3 cellular contexts compared by ENCODE assay signal in the genomic region with DNA sequence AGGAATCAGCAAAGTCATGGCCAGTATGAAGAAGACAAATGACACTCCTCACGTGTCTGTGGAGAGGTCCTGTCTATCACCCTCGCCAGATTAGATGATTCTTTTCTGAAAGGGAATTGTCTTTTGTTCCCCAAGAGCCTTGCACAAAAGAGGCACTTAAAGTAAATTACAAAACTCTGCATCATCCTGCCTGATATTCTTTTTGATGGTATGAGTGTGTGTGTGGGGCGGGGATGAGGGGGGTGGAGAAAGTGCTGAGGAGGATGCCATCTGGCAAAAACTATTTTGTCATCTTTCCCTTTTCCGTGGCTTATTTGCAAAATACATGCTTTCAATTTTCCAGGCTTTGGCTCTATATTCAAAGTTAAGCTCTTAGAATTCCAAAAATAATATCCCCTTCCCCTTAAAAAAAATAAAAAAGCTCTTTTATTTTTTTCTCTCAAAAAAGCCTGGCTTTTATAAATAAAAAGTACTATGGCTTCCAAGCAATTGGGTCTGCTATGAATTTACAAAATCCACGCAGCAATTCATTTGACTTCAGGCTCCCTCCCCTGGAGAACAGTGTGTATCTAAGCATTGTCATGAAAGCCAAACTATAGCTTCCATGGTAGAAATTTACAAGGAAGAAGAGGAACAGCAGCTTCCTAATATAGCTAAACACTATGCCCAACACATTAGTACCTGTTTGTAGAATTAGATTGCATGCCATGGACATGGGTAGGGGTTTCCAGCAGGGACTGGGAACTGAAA.
TF ChIP-seq lines count a peak whose summit lies in the region.

No MANE protein-coding gene starts in this region.

TF ChIP-seq in SK-N-SH treated with all-trans-retinoic acid at 6 μM for 48 hours, 23 proteins besides CTCF, POLR2A, EP300 and RAD21:
- TF ChIP-seq ZFP30 (CRISPR knock-in tag; IDR thresholded peaks at IDR 0.05) (no peak), PPARA (CRISPR knock-in tag; IDR thresholded peaks at IDR 0.05; ENCODE audit: borderline replicate concordance) (no peak), TOX (CRISPR knock-in tag; IDR thresholded peaks at IDR 0.05; ENCODE audit: borderline replicate concordance) (no peak), OSR1 (CRISPR knock-in tag; IDR thresholded peaks at IDR 0.05) (no peak), SNAI2 (CRISPR knock-in tag; IDR thresholded peaks at IDR 0.05) (no peak), ZNF70 (CRISPR knock-in tag; IDR thresholded peaks at IDR 0.05) (no peak), TCF4 (CRISPR knock-in tag; IDR thresholded peaks at IDR 0.05; ENCODE audit: borderline replicate concordance) (no peak)
- TF ChIP-seq, protein P1, sequence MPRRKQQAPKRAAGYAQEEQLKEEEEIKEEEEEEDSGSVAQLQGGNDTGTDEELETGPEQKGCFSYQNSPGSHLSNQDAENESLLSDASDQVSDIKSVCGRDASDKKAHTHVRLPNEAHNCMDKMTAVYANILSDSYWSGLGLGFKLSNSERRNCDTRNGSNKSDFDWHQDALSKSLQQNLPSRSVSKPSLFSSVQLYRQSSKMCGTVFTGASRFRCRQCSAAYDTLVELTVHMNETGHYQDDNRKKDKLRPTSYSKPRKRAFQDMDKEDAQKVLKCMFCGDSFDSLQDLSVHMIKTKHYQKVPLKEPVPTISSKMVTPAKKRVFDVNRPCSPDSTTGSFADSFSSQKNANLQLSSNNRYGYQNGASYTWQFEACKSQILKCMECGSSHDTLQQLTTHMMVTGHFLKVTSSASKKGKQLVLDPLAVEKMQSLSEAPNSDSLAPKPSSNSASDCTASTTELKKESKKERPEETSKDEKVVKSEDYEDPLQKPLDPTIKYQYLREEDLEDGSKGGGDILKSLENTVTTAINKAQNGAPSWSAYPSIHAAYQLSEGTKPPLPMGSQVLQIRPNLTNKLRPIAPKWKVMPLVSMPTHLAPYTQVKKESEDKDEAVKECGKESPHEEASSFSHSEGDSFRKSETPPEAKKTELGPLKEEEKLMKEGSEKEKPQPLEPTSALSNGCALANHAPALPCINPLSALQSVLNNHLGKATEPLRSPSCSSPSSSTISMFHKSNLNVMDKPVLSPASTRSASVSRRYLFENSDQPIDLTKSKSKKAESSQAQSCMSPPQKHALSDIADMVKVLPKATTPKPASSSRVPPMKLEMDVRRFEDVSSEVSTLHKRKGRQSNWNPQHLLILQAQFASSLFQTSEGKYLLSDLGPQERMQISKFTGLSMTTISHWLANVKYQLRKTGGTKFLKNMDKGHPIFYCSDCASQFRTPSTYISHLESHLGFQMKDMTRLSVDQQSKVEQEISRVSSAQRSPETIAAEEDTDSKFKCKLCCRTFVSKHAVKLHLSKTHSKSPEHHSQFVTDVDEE (CRISPR knock-in tag; IDR thresholded peaks at IDR 0.05): no peak
- TF ChIP-seq, protein P2, sequence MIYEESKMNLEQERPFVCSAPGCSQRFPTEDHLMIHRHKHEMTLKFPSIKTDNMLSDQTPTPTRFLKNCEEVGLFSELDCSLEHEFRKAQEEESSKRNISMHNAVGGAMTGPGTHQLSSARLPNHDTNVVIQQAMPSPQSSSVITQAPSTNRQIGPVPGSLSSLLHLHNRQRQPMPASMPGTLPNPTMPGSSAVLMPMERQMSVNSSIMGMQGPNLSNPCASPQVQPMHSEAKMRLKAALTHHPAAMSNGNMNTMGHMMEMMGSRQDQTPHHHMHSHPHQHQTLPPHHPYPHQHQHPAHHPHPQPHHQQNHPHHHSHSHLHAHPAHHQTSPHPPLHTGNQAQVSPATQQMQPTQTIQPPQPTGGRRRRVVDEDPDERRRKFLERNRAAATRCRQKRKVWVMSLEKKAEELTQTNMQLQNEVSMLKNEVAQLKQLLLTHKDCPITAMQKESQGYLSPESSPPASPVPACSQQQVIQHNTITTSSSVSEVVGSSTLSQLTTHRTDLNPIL (CRISPR knock-in tag; IDR thresholded peaks at IDR 0.05; ENCODE audit: low read depth): no peak

TF ChIP-seq in SK-N-SH, 30 proteins besides CTCF, POLR2A, EP300 and RAD21:
- no peak for TF ChIP-seq YY1 (IDR thresholded peaks at IDR 0.05; ENCODE audit: low read depth)
- no peak for TF ChIP-seq NRF1 (IDR thresholded peaks at IDR 0.05; ENCODE audit: low read depth, low read length)
- no peak for TF ChIP-seq FOXM1 (IDR thresholded peaks at IDR 0.05; ENCODE audit: low read depth)
- TF ChIP-seq JUND (IDR thresholded peaks at IDR 0.05): no peak
- TF ChIP-seq, protein P3, sequence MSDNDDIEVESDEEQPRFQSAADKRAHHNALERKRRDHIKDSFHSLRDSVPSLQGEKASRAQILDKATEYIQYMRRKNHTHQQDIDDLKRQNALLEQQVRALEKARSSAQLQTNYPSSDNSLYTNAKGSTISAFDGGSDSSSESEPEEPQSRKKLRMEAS (IDR thresholded peaks at IDR 0.05; ENCODE audit: low read depth): no peak
- no peak for TF ChIP-seq NFIC (IDR thresholded peaks at IDR 0.05; ENCODE audit: borderline replicate concordance)
- no peak for TF ChIP-seq CHD2 (IDR thresholded peaks at IDR 0.05; ENCODE audit: low read length, partially characterized antibody)
- TF ChIP-seq GATA2 (CRISPR knock-in tag; IDR thresholded peaks at IDR 0.05): no peak
TF ChIP-seq in SK-N-SH: peak in this region for 0.

TF ChIP-seq in H1, 55 proteins besides CTCF, POLR2A, EP300 and RAD21:
- no peak for TF ChIP-seq YY1 (IDR thresholded peaks at IDR 0.05; ENCODE audit: low read depth, low read length)
- no peak for TF ChIP-seq HDAC6 (IDR thresholded peaks at IDR 0.05; ENCODE audit: low read depth, low read length)
- TF ChIP-seq, protein P4, sequence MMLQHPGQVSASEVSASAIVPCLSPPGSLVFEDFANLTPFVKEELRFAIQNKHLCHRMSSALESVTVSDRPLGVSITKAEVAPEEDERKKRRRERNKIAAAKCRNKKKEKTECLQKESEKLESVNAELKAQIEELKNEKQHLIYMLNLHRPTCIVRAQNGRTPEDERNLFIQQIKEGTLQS (IDR thresholded peaks at IDR 0.05; ENCODE audit: insufficient read depth, low read depth, low read length): no peak
- no peak for TF ChIP-seq SP4 (IDR thresholded peaks at IDR 0.05; ENCODE audit: low read length)
- TF ChIP-seq, protein P5, sequence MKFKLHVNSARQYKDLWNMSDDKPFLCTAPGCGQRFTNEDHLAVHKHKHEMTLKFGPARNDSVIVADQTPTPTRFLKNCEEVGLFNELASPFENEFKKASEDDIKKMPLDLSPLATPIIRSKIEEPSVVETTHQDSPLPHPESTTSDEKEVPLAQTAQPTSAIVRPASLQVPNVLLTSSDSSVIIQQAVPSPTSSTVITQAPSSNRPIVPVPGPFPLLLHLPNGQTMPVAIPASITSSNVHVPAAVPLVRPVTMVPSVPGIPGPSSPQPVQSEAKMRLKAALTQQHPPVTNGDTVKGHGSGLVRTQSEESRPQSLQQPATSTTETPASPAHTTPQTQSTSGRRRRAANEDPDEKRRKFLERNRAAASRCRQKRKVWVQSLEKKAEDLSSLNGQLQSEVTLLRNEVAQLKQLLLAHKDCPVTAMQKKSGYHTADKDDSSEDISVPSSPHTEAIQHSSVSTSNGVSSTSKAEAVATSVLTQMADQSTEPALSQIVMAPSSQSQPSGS (IDR thresholded peaks at IDR 0.05; ENCODE audit: low read length): no peak
- no peak for TF ChIP-seq SIN3A (conservative IDR thresholded peaks at IDR 0.05 in 1 of 2, IDR thresholded peaks at IDR 0.05 in 1 of 2; ENCODE audit: low read depth in 1 of 2, low read length in 2 of 2)
